ENCODE assay signal across 10 cellular contexts in the genomic region with DNA sequence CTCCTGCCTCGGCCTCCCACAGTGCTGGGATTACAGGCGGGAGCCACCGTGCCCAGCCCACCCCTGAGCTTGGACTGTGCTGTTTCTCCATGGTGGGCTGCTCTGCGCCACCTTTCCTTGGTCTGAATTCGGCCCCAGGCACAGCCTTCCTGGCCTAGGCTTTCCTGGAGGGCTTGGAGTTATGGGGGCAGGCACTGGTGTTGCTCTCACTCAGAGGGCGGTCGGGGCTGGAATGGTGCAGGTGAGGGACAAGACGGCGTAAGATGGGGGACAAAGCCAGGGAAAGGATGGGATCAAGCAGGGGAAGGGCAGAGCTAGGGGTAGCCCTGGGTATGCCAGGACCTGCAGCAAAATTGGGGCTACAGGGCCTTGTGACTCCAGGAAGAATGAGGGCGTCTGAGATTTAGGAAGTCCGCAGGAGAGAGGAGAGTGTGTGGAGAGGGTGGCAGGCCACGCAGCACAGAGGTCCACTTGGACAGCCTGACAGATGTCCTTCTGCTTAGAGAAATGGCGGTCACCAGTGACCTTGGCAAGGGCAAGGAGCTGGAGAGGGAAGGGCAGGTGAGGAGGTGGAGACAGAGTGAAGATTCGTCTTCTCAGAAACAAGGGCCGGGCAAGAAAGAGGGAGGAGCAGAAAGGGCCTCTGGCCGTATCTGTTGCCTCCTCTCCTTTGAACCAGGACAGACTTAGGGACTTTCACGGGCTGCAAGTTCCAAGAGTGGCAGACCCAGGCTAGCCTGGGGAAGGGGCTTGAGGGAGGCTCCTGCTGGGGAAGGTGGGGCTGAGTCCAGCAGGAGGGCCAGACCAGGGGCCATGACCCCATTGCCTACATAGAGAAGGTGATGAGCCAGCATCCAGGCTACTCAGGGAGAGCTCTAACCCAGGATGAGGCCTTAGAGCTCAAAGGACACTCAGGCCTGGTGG. TPM values are rescaled to one million over a fixed set of nuclear protein-coding genes. Genes with fewer than 3 reads are reported as not detected.
DNase-seq lines count a peak whose midpoint lies in the region; ATAC-seq and TF ChIP-seq lines count a peak whose summit lies in the region.
"Had no signal": no experiment of that assay in that cellular context is flagged by ENCODE, and none has a peak within 500 bp of the region (broad histone marks: within the 10 kb centered on the region; RNA-seq: fewer than 3 reads in every experiment).

No MANE protein-coding gene starts in this region.

- H3K4me3 Mint-ChIP-seq in H9 (peak overlapping the region; percentile 68 to 86), activated B cell treated with CpG ODN at 0.5 μM for 24 hours (peak overlapping the region; percentile 90)

- H2BK5ac ChIP-seq in H9 (ENCODE audit: insufficient read length, low read length): no peak overlapping the region

- H3K27me3 ChIP-seq in H9 (ENCODE audit: insufficient read depth, low read length) (no peaks in the 10 kb centered on the region), hepatocyte (no peaks in the 10 kb centered on the region), spleen (replicated peaks in 1 of 7) (no peaks in the 10 kb centered on the region), Karpas-422 (ENCODE audit: low read length) (no peaks in the 10 kb centered on the region)

- no CpG with 5 or more reads among the region's 17 CpGs for WGBS in H9 (ENCODE audit: extremely low coverage, insufficient read length, low lambda C conversion rate)
- 86% methylated on average over 17 of the region's 17 CpGs for WGBS in hepatocyte (ENCODE audit: low lambda C conversion rate, missing lambda C conversion rate)
- 89 to 96% (median 92%) methylated on average over 17 of the region's 17 CpGs for whole genome bisulfite sequencing in spleen, 5 donors

- H3K27ac Mint-ChIP-seq in H9 (peak overlapping the region; percentile 94 to 98 (median 97)), activated B cell treated with CpG ODN at 0.5 μM for 24 hours (peak overlapping the region; percentile 88)

- H4K91ac ChIP-seq in H9 (ENCODE audit: insufficient read length, low read depth, low read length): no peak overlapping the region

- peaks cover 14% of the 10 kb centered on the region for H3K23me2 ChIP-seq in H9 (ENCODE audit: insufficient read length, low read depth, low read length, poor library complexity, severe bottlenecking)

- TF ChIP-seq CTCF in H9 (conservative IDR thresholded peaks at IDR 0.05) (no peak), activated B cell treated with CpG ODN at 0.5 μM for 24 hours (IDR thresholded peaks at IDR 0.05) (no peak), hepatocyte (IDR thresholded peaks at IDR 0.05; ENCODE audit: poor library complexity) (no peak), spleen (IDR thresholded peaks at IDR 0.05 in 8 of 11, conservative IDR thresholded peaks at IDR 0.05 in 3 of 11) (no peak)

- no peak overlapping the region for H2AFZ ChIP-seq in H9 (ENCODE audit: low read length)
- no peak overlapping the region for H2AFZ ChIP-seq in hepatocyte
- no peak overlapping the region for H2AFZ ChIP-seq in Karpas-422 (ENCODE audit: low read length)

- H2BK12ac ChIP-seq in H9 (ENCODE audit: insufficient read length, low read depth, low read length): no peak overlapping the region

- H3K18ac ChIP-seq in H9 (ENCODE audit: insufficient read length, low read depth, low read length): no peak overlapping the region

- peaks cover 5% of the 10 kb centered on the region for H3K27me3 Mint-ChIP-seq in H9 (ENCODE audit: low read depth)
- H3K27me3 Mint-ChIP-seq in activated B cell treated with CpG ODN at 0.5 μM for 24 hours: no peaks in the 10 kb centered on the region

- no peak overlapping the region for H2BK120ac ChIP-seq in H9 (ENCODE audit: low read depth, low read length, poor library complexity, severe bottlenecking)

- H3K4me2 ChIP-seq in H9 (ENCODE audit: insufficient read depth, insufficient read length, low read length): peak overlapping the region; percentile 74
- peak overlapping the region; percentile 98 for H3K4me2 ChIP-seq in hepatocyte
- no peak overlapping the region for H3K4me2 ChIP-seq in Karpas-422 (ENCODE audit: low read depth, low read length, poor library complexity, severe bottlenecking)

- ATAC-seq in activated B cell treated with CpG ODN at 0.5 μM for 24 hours (ENCODE audit: low read depth) (no peak), GM21390 (IDR thresholded peaks at IDR 0.05; ENCODE audit: unreplicated experiment) (no peak)

- DNase-seq in H9 (no peak), activated B cell treated with CpG ODN at 0.5 μM for 24 hours (no peak), hepatocyte (ENCODE audit: low spot score) (no peak), spleen (peak; percentile 79), Karpas-422 (no peak), MV-4-11 (lab: John Stamatoyannopoulos, UW) (no peak), NCI-H526 treated with DMSO at 0.1 percent for 48 hours (lab: John Stamatoyannopoulos, UW) (no peak)
- DNase-seq: GDM1 had no signal

- no peaks in the 10 kb centered on the region for H3K36me3 ChIP-seq in hepatocyte (replicated peaks; ENCODE audit: insufficient read depth, low read depth)
- H3K36me3 ChIP-seq in spleen: peaks cover 0 to 10% (median 0%) of the 10 kb centered on the region in 6 donors
- H3K36me3 ChIP-seq in Karpas-422 (ENCODE audit: insufficient read depth, low read length): no peaks in the 10 kb centered on the region

- H3K36me3 Mint-ChIP-seq in H9 (ENCODE audit: insufficient read depth in 1 of 3, low read depth in 3 of 3) (peaks cover 2 to 9% (median 8%) of the 10 kb centered on the region in 3 experiments; a peak in 6 of 7 replicates), activated B cell treated with CpG ODN at 0.5 μM for 24 hours (ENCODE audit: low read depth) (peaks cover 18% of the 10 kb centered on the region)

- no peaks in the 10 kb centered on the region for H4K20me1 ChIP-seq in H9 (ENCODE audit: control insufficient read depth, insufficient read depth, insufficient read length)
- H4K20me1 ChIP-seq in hepatocyte (ENCODE audit: insufficient read depth, poor library complexity, severe bottlenecking): peaks cover 30% of the 10 kb centered on the region
- H4K20me1 ChIP-seq in Karpas-422 (ENCODE audit: insufficient read depth, low read depth, low read length): peaks cover 27% of the 10 kb centered on the region

- no peak overlapping the region for H3K4me3 ChIP-seq in hepatocyte
- peak overlapping the region in 1 of 8 donors; percentile 93 for H3K4me3 ChIP-seq in spleen
- H3K4me3 ChIP-seq in Karpas-422 (ENCODE audit: low read length): no peak overlapping the region

- H3K9me2 ChIP-seq in hepatocyte (replicated peaks; ENCODE audit: insufficient read depth): no peaks in the 10 kb centered on the region
- no peaks in the 10 kb centered on the region for H3K9me2 ChIP-seq in Karpas-422 (replicated peaks; ENCODE audit: insufficient read depth, low read length)

- CTCF ChIA-PET in activated B cell treated with CpG ODN at 0.5 μM for 24 hours (lab: Charles Lee): no interaction called here

- no peak for TF ChIP-seq POLR2A in spleen (IDR thresholded peaks at IDR 0.05)

- H3K79me2 ChIP-seq in H9 (ENCODE audit: insufficient read depth, low read length) (peaks cover 28% of the 10 kb centered on the region; the same call in 1 of the 2 replicates), hepatocyte (peaks cover 35% of the 10 kb centered on the region), Karpas-422 (ENCODE audit: low read length) (peaks cover 33% of the 10 kb centered on the region)

- peak overlapping the region; percentile 11; the same call in 1 of the 2 replicates for H3K14ac ChIP-seq in H9 (ENCODE audit: insufficient read depth, low read length)

- no peak overlapping the region for H3T11ph ChIP-seq in H9 (ENCODE audit: low read length)

- peaks cover 4% of the 10 kb centered on the region for H3K79me1 ChIP-seq in H9 (ENCODE audit: insufficient read depth, low read depth, low read length, poor library complexity, severe bottlenecking)

- H2BK20ac ChIP-seq in H9 (ENCODE audit: low read depth, low read length, poor library complexity, severe bottlenecking): no peak overlapping the region

- H3K9ac ChIP-seq in H9 (ENCODE audit: extremely low read depth, insufficient read length, low read length) (no peak overlapping the region), Karpas-422 (ENCODE audit: low read length) (no peak overlapping the region)

- H3K27ac ChIP-seq in H9 (ENCODE audit: insufficient read length, low read depth, low read length) (no peak overlapping the region), hepatocyte (peak overlapping the region; percentile 100), spleen (peak overlapping the region in 7 of 8 donors; percentile 98 to 100 (median 100)), Karpas-422 (ENCODE audit: low read length) (no peak overlapping the region)

- POLR2A ChIA-PET in activated B cell treated with CpG ODN at 0.5 μM for 24 hours (lab: Charles Lee): interaction anchor here (0.8 to 2.7 kb wide), 4 partner anchors 8 to 357 kb away, joined by 3 to 16 read pairs (median 6); partner anchors contain the start of genes AMDHD2, TBC1D24 and TRAF7

- H3K9me3 ChIP-seq in H9 (ENCODE audit: control insufficient read depth, low read depth, low read length) (no peaks in the 10 kb centered on the region), hepatocyte (ENCODE audit: low read depth) (no peaks in the 10 kb centered on the region), spleen (no peaks in the 10 kb centered on the region), Karpas-422 (ENCODE audit: low read length) (no peaks in the 10 kb centered on the region)

- H4K5ac ChIP-seq in H9 (ENCODE audit: insufficient read length, low read depth, low read length): no peak overlapping the region

- H3K56ac ChIP-seq in H9 (ENCODE audit: insufficient read length, low read depth, low read length): no peak overlapping the region

- no peaks in the 10 kb centered on the region; a peak in 1 of 5 replicates for H3K9me3 Mint-ChIP-seq in H9
- H3K9me3 Mint-ChIP-seq in activated B cell treated with CpG ODN at 0.5 μM for 24 hours: no peaks in the 10 kb centered on the region

- H3K4me1 Mint-ChIP-seq in H9: peaks cover 42 to 55% of the 10 kb centered on the region in 2 experiments
- H3K4me1 Mint-ChIP-seq in activated B cell treated with CpG ODN at 0.5 μM for 24 hours: peaks cover 86% of the 10 kb centered on the region

- H3K4me1 ChIP-seq in H9 (ENCODE audit: insufficient read depth, low read length) (peaks cover 3% of the 10 kb centered on the region; the same call in 1 of the 2 replicates), hepatocyte (ENCODE audit: insufficient read depth) (peaks cover 27% of the 10 kb centered on the region), spleen (peaks cover 43 to 90% (median 81%) of the 10 kb centered on the region in 6 donors), Karpas-422 (ENCODE audit: low read length) (peaks cover 34% of the 10 kb centered on the region)

- no peak overlapping the region for H2AK5ac ChIP-seq in H9 (ENCODE audit: insufficient read length, low read length)

- H3K23ac ChIP-seq in H9 (ENCODE audit: insufficient read length, low read depth, low read length): no peak overlapping the region

- H3K4ac ChIP-seq in H9 (ENCODE audit: low read depth, low read length): peak overlapping the region; percentile 23; the same call in 1 of the 2 replicates

- intact Hi-C loops in activated B cell treated with CpG ODN at 0.5 μM for 24 hours (cut with micrococcal nuclease) (loop anchor here (5.0 kb wide), 1 partner anchor 245 kb away; the partner anchor contains the start of gene RNPS1), spleen (cut with DNase I; ENCODE audit: low total_unique reads) (no loop called here)

- H2BK15ac ChIP-seq in H9 (ENCODE audit: low read depth, low read length): no peak overlapping the region

- no peak overlapping the region for H4K8ac ChIP-seq in H9 (replicated peaks; ENCODE audit: insufficient read length, low read depth, low read length)

RNA-seq across cellular contexts. Expression of gene ATP6V0C, which starts 1.5 kb away (rescaled TPM):
- total RNA-seq in H9 (2021): 176 and 184 TPM in 2 replicates
- 74.9 and 91.4 TPM in 2 replicates for total RNA-seq in activated B cell treated with CpG ODN at 0.5 μM for 24 hours
- 81.4 and 89.8 TPM in 2 replicates for total RNA-seq in hepatocyte
- 375 and 385 TPM in 2 replicates for polyA plus RNA-seq in hepatocyte
- 100 to 1,000 TPM in 4 of 7 donors, 10 to 100 TPM in 3; 82.3 to 199 (median 156) TPM for total RNA-seq in spleen
- 100 to 1,000 TPM in 1 of 3 donors, 10 to 100 TPM in 2; 64.5 to 125 (median 99.7) TPM for polyA plus RNA-seq in spleen
- 29.4 and 30.2 TPM in 2 replicates for total RNA-seq in Karpas-422 (2014; rRNA removed; shearing (Covaris generic); ENCODE audit: low replicate concordance)

RNA-seq across cellular contexts. Expression of gene AMDHD2, which starts 7.9 kb away (rescaled TPM):
- 56.4 and 61.5 TPM in 2 replicates for total RNA-seq in H9 (2021)
- 65.5 and 90.8 TPM in 2 replicates for total RNA-seq in activated B cell treated with CpG ODN at 0.5 μM for 24 hours
- 43.6 and 50.3 TPM in 2 replicates for total RNA-seq in hepatocyte
- polyA plus RNA-seq in hepatocyte: 70.8 and 77.0 TPM in 2 replicates
- total RNA-seq in spleen: 10 to 100 TPM; 59.9 to 94.0 (median 70.9) TPM
- 10 to 100 TPM; 37.8 to 72.0 (median 38.5) TPM for polyA plus RNA-seq in spleen
- 22.7 and 51.7 TPM in 2 replicates for total RNA-seq in Karpas-422 (2014; rRNA removed; shearing (Covaris generic); ENCODE audit: low replicate concordance)

RNA-seq across cellular contexts. Expression of gene CEMP1, which starts 18.9 kb away (rescaled TPM):
- total RNA-seq in H9 (2021) (not detected in 2 replicates), activated B cell treated with CpG ODN at 0.5 μM for 24 hours (0.16 and 0.66 TPM in 2 replicates), hepatocyte (not detected in 2 replicates), spleen (under 1 TPM in 2 of 7 donors, not detected in 5; 0.37 to 0.97 TPM)
- polyA plus RNA-seq in hepatocyte (11.1 and 21.6 TPM in 2 replicates), spleen (1 to 10 TPM in 1 of 3 donors, under 1 TPM in 2; 0.70 to 1.5 (median 0.74) TPM)
- 0.43 TPM in 1 of 2 replicates, not detected in the other for total RNA-seq in Karpas-422 (2014; rRNA removed; shearing (Covaris generic); ENCODE audit: low replicate concordance)
- total RNA-seq: smooth muscle cell had no signal

RNA-seq across cellular contexts. Expression of gene PDPK1, which starts 25.6 kb away (rescaled TPM):
- total RNA-seq in H9 (2021) (32.8 and 34.0 TPM in 2 replicates), activated B cell treated with CpG ODN at 0.5 μM for 24 hours (42.5 and 62.0 TPM in 2 replicates), hepatocyte (29.8 and 34.5 TPM in 2 replicates), spleen (10 to 100 TPM; 39.5 to 74.5 (median 56.8) TPM)
- polyA plus RNA-seq in hepatocyte (23.6 and 27.1 TPM in 2 replicates), spleen (10 to 100 TPM in 1 of 3 donors, 1 to 10 TPM in 2; 6.2 to 15.5 (median 6.2) TPM)
- total RNA-seq in Karpas-422 (2014; rRNA removed; shearing (Covaris generic); ENCODE audit: low replicate concordance): 24.9 and 49.5 TPM in 2 replicates

RNA-seq across cellular contexts. Expression of gene TBC1D24, which starts 37.3 kb away (rescaled TPM):
- total RNA-seq in H9 (2021) (19.0 and 19.8 TPM in 2 replicates), activated B cell treated with CpG ODN at 0.5 μM for 24 hours (9.1 and 12.6 TPM in 2 replicates), hepatocyte (10.4 and 13.6 TPM in 2 replicates), spleen (10 to 100 TPM in 6 of 7 donors, 1 to 10 TPM in 1; 9.7 to 15.3 (median 12.8) TPM)
- polyA plus RNA-seq in hepatocyte (8.3 and 10.9 TPM in 2 replicates), spleen (1 to 10 TPM; 2.2 to 5.1 (median 2.2) TPM)
- total RNA-seq in Karpas-422 (2014; rRNA removed; shearing (Covaris generic); ENCODE audit: low replicate concordance): 15.8 and 20.5 TPM in 2 replicates

Comparison
In these comparisons a context has a peak if more than half of its experiments do, and no peak if none do; other contexts are left out.
1. H3K27ac ChIP-seq: peak in hepatocyte (single experiment) and spleen (7 of 8); none in H9 (single experiment) and Karpas-422 (single experiment).